ENCODE assay signal across 18 cellular contexts in genomic region chr5:93079046-93079445, GRCh38.
DNase-seq lines count a peak whose midpoint lies in the region; ATAC-seq, FAIRE-seq and TF ChIP-seq lines count a peak whose summit lies in the region.
"Had no signal": no experiment of that assay in that cellular context is flagged by ENCODE, and none has a peak within 500 bp of the region (broad histone marks: within the 10 kb centered on the region; RNA-seq: fewer than 3 reads in every experiment).

No MANE protein-coding gene starts in this region.

- no peak overlapping the region for H4K8ac ChIP-seq in mesenchymal stem cell (ENCODE audit: low read length)

- no peak overlapping the region for H2BK15ac ChIP-seq in mesenchymal stem cell (ENCODE audit: low read depth, poor library complexity, severe bottlenecking)

- H2AK5ac ChIP-seq in mesenchymal stem cell (ENCODE audit: low read length, severe bottlenecking): no peak overlapping the region

- H4K20me1 ChIP-seq in keratinocyte (ENCODE audit: control insufficient read depth, extremely low read depth, insufficient read depth, low read length): no peaks in the 10 kb centered on the region
- H4K20me1 ChIP-seq: BLaER1 had no signal

- no peaks in the 10 kb centered on the region for H3K9me3 ChIP-seq in adipocyte (ENCODE audit: control insufficient read depth, low read length)
- H3K9me3 ChIP-seq in keratinocyte (ENCODE audit: control insufficient read depth, low read depth, low read length): no peaks in the 10 kb centered on the region
- H3K9me3 ChIP-seq in subcutaneous abdominal adipose tissue (ENCODE audit: control insufficient read depth in 5 of 5, low read length in 5 of 5): no peaks in the 10 kb centered on the region
- H3K9me3 ChIP-seq in mesenchymal stem cell (ENCODE audit: control insufficient read depth, low read length): no peaks in the 10 kb centered on the region
- H3K9me3 ChIP-seq: BLaER1, transverse colon had no signal

- TF ChIP-seq CTCF in keratinocyte (optimal IDR thresholded peaks at IDR 0.05 in 1 of 3, IDR thresholded peaks at IDR 0.05 in 1 of 3, conservative IDR thresholded peaks at IDR 0.05 in 1 of 3; ENCODE audit: extremely low read depth in 1 of 3, insufficient read depth in 2 of 3, low read length in 3 of 3): no peak

- peak; percentile 33 for DNase-seq in DMS53 (lab: John Stamatoyannopoulos, UW)
- DNase-seq in DMS53 treated with DMSO at 0.1 percent for 48 hours (lab: John Stamatoyannopoulos, UW; ENCODE audit: unreplicated experiment): no peak
- DNase-seq in adipocyte (ENCODE audit: low read depth): no peak
- no peak for DNase-seq in keratinocyte (ENCODE audit: low read depth, low spot score)
- no peak for DNase-seq in stimulated activated effector memory CD8-positive, alpha-beta T cell treated with anti-CD3 and anti-CD28 coated beads, Interleukin-12 subunit alpha, Interleukin-12 subunit beta, amount 100 ng/mL, for 72 hours (ENCODE audit: low spot score in 2 of 2)
- no peak for DNase-seq in mesenchymal stem cell
- no peak for DNase-seq in RPMI8226
- DNase-seq: activated B cell treated with CpG ODN at 0.5 μM for 24 hours; activated CD8-positive, alpha-beta memory T cell treated with anti-CD3 and anti-CD28 coated beads for 24 hours; activated naive CD8-positive, alpha-beta T cell treated with anti-CD3 and anti-CD28 coated beads, Interleukin-2, amount 50 U/mL, for 24 hours; NCI-H2081 treated with DMSO at 0.1 percent for 48 hours; T-helper 1 cell had no signal

- no peaks in the 10 kb centered on the region for H3K4me1 Mint-ChIP-seq in stimulated activated effector memory CD8-positive, alpha-beta T cell treated with anti-CD3 and anti-CD28 coated beads, Interleukin-12 subunit alpha, Interleukin-12 subunit beta, amount 100 ng/mL, for 72 hours
- H3K4me1 Mint-ChIP-seq: activated B cell treated with CpG ODN at 0.5 μM for 24 hours; activated naive CD8-positive, alpha-beta T cell treated with anti-CD3 and anti-CD28 coated beads, Interleukin-2, amount 50 U/mL, for 24 hours; stimulated activated memory B cell treated with anti-CD40 and anti-IgM and Interleukin-4, amounts not matched to agents 10 μg/mL and 1 μg/mL and 100 μg/mL, for 72 hours had no signal

- no peak overlapping the region for H3K18ac ChIP-seq in mesenchymal stem cell (ENCODE audit: low read depth in 1 of 2, low read length in 2 of 2)

- no peak overlapping the region for H3K27ac ChIP-seq in keratinocyte (ENCODE audit: control insufficient read depth, insufficient read depth, low read length)
- H3K27ac ChIP-seq in subcutaneous abdominal adipose tissue (ENCODE audit: low read depth, low read length): peak overlapping the region; percentile 67
- H3K27ac ChIP-seq in mesenchymal stem cell (ENCODE audit: low read length, poor library complexity, severe bottlenecking): no peak overlapping the region
- H3K27ac ChIP-seq: 22Rv1, BLaER1, transverse colon had no signal

- H3K27me3 ChIP-seq in adipocyte (replicated peaks; ENCODE audit: control insufficient read depth, insufficient read depth, low read length) (no peaks in the 10 kb centered on the region), keratinocyte (ENCODE audit: control insufficient read depth, extremely low read depth, insufficient read depth, low read length) (no peaks in the 10 kb centered on the region), subcutaneous abdominal adipose tissue (ENCODE audit: control insufficient read depth in 5 of 5, insufficient read depth in 4 of 5, low read length in 5 of 5) (no peaks in the 10 kb centered on the region), mesenchymal stem cell (ENCODE audit: control insufficient read depth in 1 of 2, insufficient read depth in 1 of 2, low read length in 2 of 2) (no peaks in the 10 kb centered on the region)
- H3K27me3 ChIP-seq: BLaER1, transverse colon had no signal

- H2BK12ac ChIP-seq in mesenchymal stem cell (ENCODE audit: low read length in 2 of 2): no peak overlapping the region

- no peak overlapping the region for H3K27ac Mint-ChIP-seq in stimulated activated effector memory CD8-positive, alpha-beta T cell treated with anti-CD3 and anti-CD28 coated beads, Interleukin-12 subunit alpha, Interleukin-12 subunit beta, amount 100 ng/mL, for 72 hours
- H3K27ac Mint-ChIP-seq: activated B cell treated with CpG ODN at 0.5 μM for 24 hours; activated naive CD8-positive, alpha-beta T cell treated with anti-CD3 and anti-CD28 coated beads, Interleukin-2, amount 50 U/mL, for 24 hours; stimulated activated memory B cell treated with anti-CD40 and anti-IgM and Interleukin-4, amounts not matched to agents 10 μg/mL and 1 μg/mL and 100 μg/mL, for 72 hours had no signal

- no peaks in the 10 kb centered on the region for H3K79me1 ChIP-seq in mesenchymal stem cell (replicated peaks; ENCODE audit: low read length, poor library complexity, severe bottlenecking)

- H4K91ac ChIP-seq in mesenchymal stem cell (ENCODE audit: low read length): no peak overlapping the region

- H3K4ac ChIP-seq in mesenchymal stem cell (ENCODE audit: low read depth in 1 of 2, low read length in 2 of 2): no peak overlapping the region

- no peak overlapping the region for H2BK5ac ChIP-seq in mesenchymal stem cell (ENCODE audit: low read depth, low read length, poor library complexity, severe bottlenecking)

- H3K23ac ChIP-seq in mesenchymal stem cell (ENCODE audit: low read length in 2 of 2): no peak overlapping the region

- H3K4me2 ChIP-seq in keratinocyte (ENCODE audit: control insufficient read depth, extremely low read depth, insufficient read depth, low read depth, low read length): no peak overlapping the region
- no peak overlapping the region for H3K4me2 ChIP-seq in mesenchymal stem cell (ENCODE audit: low read length, poor library complexity, severe bottlenecking)
- H3K4me2 ChIP-seq: BLaER1 had no signal

- H3K4me3 Mint-ChIP-seq in stimulated activated effector memory CD8-positive, alpha-beta T cell treated with anti-CD3 and anti-CD28 coated beads, Interleukin-12 subunit alpha, Interleukin-12 subunit beta, amount 100 ng/mL, for 72 hours: no peak overlapping the region
- H3K4me3 Mint-ChIP-seq: activated B cell treated with CpG ODN at 0.5 μM for 24 hours; activated naive CD8-positive, alpha-beta T cell treated with anti-CD3 and anti-CD28 coated beads, Interleukin-2, amount 50 U/mL, for 24 hours; stimulated activated memory B cell treated with anti-CD40 and anti-IgM and Interleukin-4, amounts not matched to agents 10 μg/mL and 1 μg/mL and 100 μg/mL, for 72 hours had no signal

- no peak overlapping the region for H2BK120ac ChIP-seq in mesenchymal stem cell (ENCODE audit: low read depth, low read length)

- H3K4me3 ChIP-seq in adipocyte (ENCODE audit: low read length) (peak overlapping the region; percentile 57), keratinocyte (ENCODE audit: control insufficient read depth in 2 of 3, extremely low read depth in 1 of 3, insufficient read depth in 2 of 3, low read depth in 1 of 3, low read length in 3 of 3) (no peak overlapping the region), subcutaneous abdominal adipose tissue (ENCODE audit: low read depth in 1 of 5, low read length in 5 of 5) (no peak overlapping the region), mesenchymal stem cell (ENCODE audit: insufficient read depth in 1 of 2, low read depth in 1 of 2, low read length in 2 of 2) (no peak overlapping the region)
- H3K4me3 ChIP-seq: BLaER1, transverse colon had no signal

- no peak for ATAC-seq in stimulated activated effector memory CD8-positive, alpha-beta T cell treated with anti-CD3 and anti-CD28 coated beads, Interleukin-12 subunit alpha, Interleukin-12 subunit beta, amount 100 ng/mL, for 72 hours
- ATAC-seq: activated naive CD8-positive, alpha-beta T cell treated with anti-CD3 and anti-CD28 coated beads, Interleukin-2, amount 50 U/mL, for 24 hours had no signal

- dilution Hi-C loops in keratinocyte (cut with MboI; ENCODE audit: extremely low pct_ligation_motif_present, low sequenced_read_pairs): no loop called here

- H3K4me1 ChIP-seq in adipocyte (ENCODE audit: control insufficient read depth, insufficient read depth, low read length) (peaks cover 32% of the 10 kb centered on the region), keratinocyte (ENCODE audit: control insufficient read depth, extremely low read depth, insufficient read depth, low read length) (peaks cover 11% of the 10 kb centered on the region), subcutaneous abdominal adipose tissue (ENCODE audit: control insufficient read depth in 5 of 5, insufficient read depth in 5 of 5, low read length in 5 of 5) (peaks cover 0 to 12% (median 10%) of the 10 kb centered on the region in 5 donors), mesenchymal stem cell (ENCODE audit: control insufficient read depth, insufficient read depth, low read depth, low read length) (peaks cover 2% of the 10 kb centered on the region)
- H3K4me1 ChIP-seq: BLaER1, transverse colon had no signal

- H2AFZ ChIP-seq in keratinocyte (ENCODE audit: control insufficient read depth, low read length) (no peak overlapping the region), mesenchymal stem cell (ENCODE audit: low read depth, low read length) (no peak overlapping the region)

- H3K36me3 ChIP-seq in adipocyte (ENCODE audit: control insufficient read depth, insufficient read depth, low read length, severe bottlenecking) (no peaks in the 10 kb centered on the region), keratinocyte (ENCODE audit: control insufficient read depth in 2 of 2, extremely low read depth in 1 of 2, insufficient read depth in 2 of 2, low read length in 2 of 2) (no peaks in the 10 kb centered on the region), subcutaneous abdominal adipose tissue (ENCODE audit: control insufficient read depth in 5 of 5, insufficient read depth in 5 of 5, low read length in 5 of 5) (no peaks in the 10 kb centered on the region), mesenchymal stem cell (ENCODE audit: control insufficient read depth in 1 of 2, insufficient read depth in 2 of 2, low read depth in 1 of 2, low read length in 2 of 2) (no peaks in the 10 kb centered on the region)
- H3K36me3 ChIP-seq: BLaER1, transverse colon had no signal

- WGBS in mesenchymal stem cell: no CpG with 5 or more reads among the region's 2 CpGs

- no peaks in the 10 kb centered on the region for H3K36me3 Mint-ChIP-seq in stimulated activated effector memory CD8-positive, alpha-beta T cell treated with anti-CD3 and anti-CD28 coated beads, Interleukin-12 subunit alpha, Interleukin-12 subunit beta, amount 100 ng/mL, for 72 hours
- H3K36me3 Mint-ChIP-seq: stimulated activated memory B cell treated with anti-CD40 and anti-IgM and Interleukin-4, amounts not matched to agents 10 μg/mL and 1 μg/mL and 100 μg/mL, for 72 hours had no signal

- peak; percentile 63 for FAIRE-seq in keratinocyte (lab: Jason Lieb, UNC)
- FAIRE-seq: H1 had no signal

- H3K9me1 ChIP-seq in keratinocyte (ENCODE audit: control insufficient read depth, extremely low read depth, insufficient read depth, low read length): no peaks in the 10 kb centered on the region

- no peaks in the 10 kb centered on the region for H3K79me2 ChIP-seq in keratinocyte (ENCODE audit: control insufficient read depth, insufficient read depth, low read length)

- no peak overlapping the region for H3K14ac ChIP-seq in mesenchymal stem cell (ENCODE audit: low read length in 2 of 2)

- H3K9ac ChIP-seq in adipocyte (ENCODE audit: low read length): peak overlapping the region; percentile 39
- no peak overlapping the region for H3K9ac ChIP-seq in keratinocyte (ENCODE audit: control insufficient read depth, extremely low read depth, insufficient read depth, low read length)
- no peak overlapping the region for H3K9ac ChIP-seq in subcutaneous abdominal adipose tissue (ENCODE audit: low read length in 5 of 5)
- H3K9ac ChIP-seq in mesenchymal stem cell (ENCODE audit: low read length): no peak overlapping the region
- H3K9ac ChIP-seq: BLaER1 had no signal

- H3K9me3 Mint-ChIP-seq in stimulated activated effector memory CD8-positive, alpha-beta T cell treated with anti-CD3 and anti-CD28 coated beads, Interleukin-12 subunit alpha, Interleukin-12 subunit beta, amount 100 ng/mL, for 72 hours: no peaks in the 10 kb centered on the region
- H3K9me3 Mint-ChIP-seq: activated B cell treated with CpG ODN at 0.5 μM for 24 hours; activated naive CD8-positive, alpha-beta T cell treated with anti-CD3 and anti-CD28 coated beads, Interleukin-2, amount 50 U/mL, for 24 hours had no signal
